34 cellular contexts compared by ENCODE assay signal in the genomic region with DNA sequence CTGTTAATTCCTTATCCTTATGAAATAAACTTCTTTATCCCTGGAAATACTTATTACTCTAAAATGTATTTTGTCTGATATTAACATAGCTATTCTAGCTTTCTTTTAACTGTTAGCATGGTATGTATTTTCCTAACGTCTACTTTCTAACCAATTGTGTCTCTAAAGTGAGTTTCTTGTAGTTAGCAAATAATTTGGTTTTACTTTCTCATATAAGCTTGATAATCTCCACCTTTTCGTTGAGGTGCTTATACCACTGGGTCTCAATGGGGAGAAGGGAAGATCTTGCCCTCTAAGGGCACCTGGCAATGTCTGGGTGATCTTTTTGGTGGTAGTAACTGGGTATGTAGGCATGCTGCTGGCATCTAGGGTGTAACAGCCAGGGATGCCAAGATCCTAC. TPM values are rescaled to one million over a fixed set of nuclear protein-coding genes. Genes with fewer than 3 reads are reported as not detected.
"Had no signal": no experiment of that assay in that cellular context is flagged by ENCODE, and none has a peak within 500 bp of the region (broad histone marks: within the 10 kb centered on the region; RNA-seq: fewer than 3 reads in every experiment).

No MANE protein-coding gene starts in this region.

- H3K4me3 ChIP-seq: MG63 had no signal

- DNase-seq: Karpas-422, Kasumi-1, MG63, MM.1S, MV-4-11, NCI-H1048, NCI-H1092, NCI-H1092 treated with DMSO at 0.1 percent for 48 hours, NCI-H1105, NCI-H1105 treated with DMSO at 0.1 percent for 48 hours, NCI-H1417, NCI-H1417 treated with DMSO at 0.1 percent for 48 hours, NCI-H1436, NCI-H1436 treated with DMSO at 0.1 percent for 48 hours, NCI-H146, NCI-H1694, NCI-H1694 treated with DMSO at 0.1 percent for 48 hours, NCI-H187, NCI-H187 treated with DMSO at 0.1 percent for 48 hours, NCI-H1930, NCI-H2029, NCI-H2029 treated with DMSO at 0.1 percent for 48 hours, NCI-H2081 treated with DMSO at 0.1 percent for 48 hours, NCI-H2107, NCI-H2171, NCI-H2171 treated with DMSO at 0.1 percent for 48 hours, NCI-H2227 treated with DMSO at 0.1 percent for 48 hours, NCI-H226, NCI-H345, NCI-H446, NCI-H446 treated with DMSO at 0.1 percent for 48 hours, NCI-H510A, NCI-H510A treated with DMSO at 0.1 percent for 48 hours had no signal

- H3K9me3 ChIP-seq: MG63 had no signal

RNA-seq across cellular contexts. Expression of a gene that starts 25.7 kb away (rescaled TPM):
- total RNA-seq: MCF 10A had no signal
